In the genomic region with DNA sequence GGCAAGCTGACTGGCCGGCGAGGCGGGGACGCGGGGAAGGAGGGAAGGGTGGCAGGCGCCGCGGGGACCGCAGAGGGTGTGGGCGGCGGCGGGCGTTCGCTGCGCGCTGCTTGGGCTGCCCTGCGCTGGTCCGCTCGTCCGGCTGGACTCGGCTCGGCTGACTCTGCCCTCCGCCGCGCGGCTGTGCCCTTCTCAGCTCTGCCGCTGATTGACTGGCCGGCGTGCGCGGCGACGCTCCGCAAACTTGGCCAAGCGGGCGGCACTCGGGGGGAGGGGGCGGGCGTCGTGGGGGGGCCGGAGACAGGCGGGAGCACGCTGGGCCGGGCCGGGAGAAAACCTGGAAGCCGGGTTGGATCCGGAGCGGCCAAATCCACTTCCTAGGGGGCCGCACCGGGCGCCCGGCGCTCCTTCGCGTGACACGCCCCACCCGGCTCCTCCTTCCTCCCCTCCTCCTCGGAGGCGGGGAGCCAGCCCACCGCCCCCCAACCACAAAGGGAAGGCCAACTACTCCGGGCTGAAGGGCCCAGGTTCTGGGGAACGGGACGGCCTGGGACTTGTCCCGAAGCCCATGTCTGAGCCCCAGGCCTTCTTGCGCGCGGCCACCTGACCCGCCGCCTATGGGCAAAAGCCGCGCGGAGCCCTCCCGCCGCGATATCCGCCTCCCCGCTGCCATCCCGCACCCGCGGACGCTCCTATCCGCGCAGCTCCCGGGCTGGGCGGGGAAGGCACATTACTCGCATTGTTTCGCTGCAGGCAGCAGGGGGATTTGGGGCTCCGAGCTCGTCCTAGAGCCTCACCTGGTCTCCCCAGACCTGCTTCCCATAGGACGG, we compare ENCODE assay signal across 8 cellular contexts. TPM values are rescaled to one million over a fixed set of nuclear protein-coding genes. Genes with fewer than 3 reads are reported as not detected.
A peak's percentile ranks its signal among the peaks of the same experiment; 100 is the strongest.
DNase-seq lines count a peak whose midpoint lies in the region; ATAC-seq and TF ChIP-seq lines count a peak whose summit lies in the region.

A gene (minus strand): TSS at position 214 of the 830 bp plus-strand sequence. CDS start 524 bp downstream, outside the sequence.

- H3K9ac ChIP-seq in SK-N-MC (ENCODE audit: insufficient read length) (peak within 1 kb of the TSS; percentile 64), neural progenitor cell (peak within 1 kb of the TSS; percentile 14)

- H3K4me3 ChIP-seq in SK-N-MC: peak within 1 kb of the TSS; percentile 85
- peak within 1 kb of the TSS; percentile 57 for H3K4me3 ChIP-seq in fibroblast of the aortic adventitia (ENCODE audit: low read depth, low read length)
- H3K4me3 ChIP-seq in neural progenitor cell: peak within 1 kb of the TSS; percentile 74

- H4K20me1 ChIP-seq in neural progenitor cell (ENCODE audit: low read depth): peaks cover 26% of the 10 kb centered on the region

- H3K27ac Mint-ChIP-seq in neural progenitor cell: peak within 1 kb of the TSS; percentile 90

- H3K9me3 Mint-ChIP-seq in neural progenitor cell: no peaks in the 10 kb centered on the region

- peak within 1 kb of the TSS; percentile 87 for H3K4me2 ChIP-seq in neural progenitor cell

- TF ChIP-seq CTCF in fibroblast of the aortic adventitia (IDR thresholded peaks at IDR 0.05; ENCODE audit: insufficient read depth, low read length) (no peak), neural progenitor cell (IDR thresholded peaks at IDR 0.05) (no peak)

- peaks cover 25% of the 10 kb centered on the region for H3K27me3 Mint-ChIP-seq in neural progenitor cell (ENCODE audit: insufficient read depth, low read depth)

- H3K4me1 ChIP-seq in neural progenitor cell: peaks cover 21% of the 10 kb centered on the region

- peaks cover 18% of the 10 kb centered on the region for H3F3A ChIP-seq in neural progenitor cell (ENCODE audit: low read depth)

- H3K9me3 ChIP-seq in SK-N-MC (ENCODE audit: low read depth, low read length): no peaks in the 10 kb centered on the region
- H3K9me3 ChIP-seq in neural progenitor cell (ENCODE audit: low read depth): no peaks in the 10 kb centered on the region

- peak within 1 kb of the TSS; percentile 22 for H2AFZ ChIP-seq in neural progenitor cell (replicated peaks)

- no peaks in the 10 kb centered on the region for H3K27me3 ChIP-seq in neural progenitor cell

- peak within 1 kb of the TSS; percentile 94 for H3K4me3 Mint-ChIP-seq in neural progenitor cell

- H3K79me2 ChIP-seq in neural progenitor cell (ENCODE audit: low read depth): peaks cover 47% of the 10 kb centered on the region

- no peaks in the 10 kb centered on the region for H3K36me3 ChIP-seq in SK-N-MC (ENCODE audit: insufficient read depth, low read length)
- H3K36me3 ChIP-seq in neural progenitor cell: no peaks in the 10 kb centered on the region

- peaks cover 3% of the 10 kb centered on the region for H3K36me3 Mint-ChIP-seq in neural progenitor cell

- H3K27ac ChIP-seq in SK-N-MC (no peak within 1 kb of the TSS), neural progenitor cell (no peak within 1 kb of the TSS)

- DNase-seq in AG20443 (ENCODE audit: low spot score): peak; percentile 74
- no peak for DNase-seq in SK-N-MC (ENCODE audit: low read depth, low spot score)
- peak; percentile 12 for DNase-seq in fibroblast of the aortic adventitia (ENCODE audit: low read depth)
- DNase-seq in neural progenitor cell (ENCODE audit: low spot score): peak; percentile 74
- no peak for DNase-seq in epidermal melanocyte (ENCODE audit: insufficient read length, low spot score)
- no peak for DNase-seq in stimulated activated CD4-positive, alpha-beta T cell treated with anti-CD3 and anti-CD28 coated beads, Interleukin-4, amount 100 ng/mL, for 24 hours

- peaks cover 43% of the 10 kb centered on the region for H3K4me1 Mint-ChIP-seq in neural progenitor cell

- ATAC-seq in GM19397 (IDR thresholded peaks at IDR 0.05; ENCODE audit: unreplicated experiment) (peak; percentile 33), HG02885 (IDR thresholded peaks at IDR 0.05; ENCODE audit: poor library complexity, unreplicated experiment) (no peak)

RNA-seq across cellular contexts. Expression of the gene that starts here (rescaled TPM):
- 0.54 and 2.8 TPM in 2 replicates for total RNA-seq in fibroblast of the aortic adventitia (ENCODE audit: low replicate concordance)
- total RNA-seq in neural progenitor cell (ENCODE audit: low replicate concordance): 17.7 and 23.6 TPM in 2 replicates

Comparison
In these comparisons a context has a peak if more than half of its experiments do, and no peak if none do; other contexts are left out.
1. DNase-seq: peak in AG20443 (single experiment), fibroblast of the aortic adventitia (single experiment) and neural progenitor cell (single experiment); none in SK-N-MC (single experiment), epidermal melanocyte (single experiment) and stimulated activated CD4-positive, alpha-beta T cell treated with anti-CD3 and anti-CD28 coated beads, Interleukin-4, amount 100 ng/mL, for 24 hours (single experiment).
2. Peak in every context shown above with its lines, with median percentiles within 50 percentile points of each other: H3K4me3 ChIP-seq.